11 cellular contexts compared by ENCODE assay signal in genomic region chr1:33826711-33827110, GRCh38. TPM values are rescaled to one million over a fixed set of nuclear protein-coding genes. Genes with fewer than 3 reads are reported as not detected.
"Had no signal": no experiment of that assay in that cellular context is flagged by ENCODE, and none has a peak within 500 bp of the region (broad histone marks: within the 10 kb centered on the region; RNA-seq: fewer than 3 reads in every experiment).

No MANE protein-coding gene starts in this region.

- ATAC-seq: HCT116, HepG2 had no signal

- H3K9me3 ChIP-seq: HAP-1 had no signal

- H3K9ac ChIP-seq: GM23248 had no signal

- H3K4me1 ChIP-seq: HAP-1 had no signal

- H3K4me3 Mint-ChIP-seq: HFFc6, IgD-negative memory B cell had no signal

- H3K36me3 ChIP-seq: HAP-1 had no signal

- H3K27ac ChIP-seq: GM23248, HL-60 had no signal

- H3K4me1 Mint-ChIP-seq: IgD-negative memory B cell had no signal

- H3K27ac Mint-ChIP-seq: HFFc6, IgD-negative memory B cell had no signal

- H3K4me3 ChIP-seq: GM23248, HAP-1 had no signal

- DNase-seq: GM23248, GOT3, H7, HFFc6 had no signal

RNA-seq across cellular contexts. Expression of gene HMGB4, which starts 37.2 kb away (rescaled TPM):
- total RNA-seq: GM23248, H4, H7, HepG2, HFFc6, HT1080 had no signal
- polyA plus RNA-seq: GM23248, HepG2, IgD-negative memory B cell had no signal
